11 cellular contexts compared by ENCODE assay signal in genomic region chr6:70312165-70312564, GRCh38. TPM values are rescaled to one million over a fixed set of nuclear protein-coding genes. Genes with fewer than 3 reads are reported as not detected.
A peak's percentile ranks its signal among the peaks of the same experiment; 100 is the strongest.
DNase-seq lines count a peak whose midpoint lies in the region; ATAC-seq and TF ChIP-seq lines count a peak whose summit lies in the region.
"Had no signal": no experiment of that assay in that cellular context is flagged by ENCODE, and none has a peak within 500 bp of the region (broad histone marks: within the 10 kb centered on the region; RNA-seq: fewer than 3 reads in every experiment).

No MANE protein-coding gene starts in this region.

- H3K27ac ChIP-seq in mammary epithelial cell (ENCODE audit: insufficient read depth, low read depth, low read length): no peak overlapping the region
- H3K27ac ChIP-seq in CD8-positive, alpha-beta memory T cell (ENCODE audit: low read depth, low read length): no peak overlapping the region
- H3K27ac ChIP-seq: C4-2B, neutrophil had no signal

- no peak overlapping the region for H3K9ac ChIP-seq in mammary epithelial cell (ENCODE audit: insufficient read depth, low read length)

- dilution Hi-C loops in mammary epithelial cell (cut with HindIII; ENCODE audit: low sequenced_read_pairs): no loop called here

- no peaks in the 10 kb centered on the region for H3K4me1 ChIP-seq in mammary epithelial cell (ENCODE audit: insufficient read depth, low read length)
- no peaks in the 10 kb centered on the region for H3K4me1 ChIP-seq in CD8-positive, alpha-beta memory T cell (ENCODE audit: insufficient read depth, low read length)

- peaks cover 21% of the 10 kb centered on the region for H4K20me1 ChIP-seq in mammary epithelial cell (ENCODE audit: insufficient read depth, low read length)

- intact Hi-C loops in mammary epithelial cell (cut with micrococcal nuclease): loop anchor here (5.0 kb wide), 3 partner anchors 40 to 645 kb away; partner anchors contain the start of genes B3GAT2 and FAM135A
- intact Hi-C loops in sciatic nerve (cut with DNase I): no loop called here

- TF ChIP-seq CTCF in NB4 (IDR thresholded peaks at IDR 0.05; ENCODE audit: low read depth, low read length) (no peak), mammary epithelial cell (conservative IDR thresholded peaks at IDR 0.05 in 1 of 2, IDR thresholded peaks at IDR 0.05 in 1 of 2; ENCODE audit: extremely low read depth in 1 of 2, insufficient read depth in 1 of 2, low read depth in 1 of 2, low read length in 2 of 2) (no peak)

- H3K27me3 Mint-ChIP-seq in stimulated activated naive CD8-positive, alpha-beta T cell treated with anti-CD3 and anti-CD28 coated beads, Interleukin-15, amount 100 ng/mL, for 72 hours: peaks cover 35% of the 10 kb centered on the region
- H3K27me3 Mint-ChIP-seq in CD8-positive, alpha-beta memory T cell: peaks cover 2 to 18% of the 10 kb centered on the region in 2 donors

- WGBS in mammary epithelial cell (ENCODE audit: low coverage, missing lambda C conversion rate): 0% methylated on average over 3 of the region's 3 CpGs

- H3K4me3 Mint-ChIP-seq in stimulated activated naive CD8-positive, alpha-beta T cell treated with anti-CD3 and anti-CD28 coated beads, Interleukin-15, amount 100 ng/mL, for 72 hours: no peak overlapping the region
- H3K4me3 Mint-ChIP-seq in CD8-positive, alpha-beta memory T cell: no peak overlapping the region

- no peaks in the 10 kb centered on the region for H3K79me2 ChIP-seq in mammary epithelial cell (ENCODE audit: insufficient read depth, low read length)

- H3K9me3 Mint-ChIP-seq in activated naive CD4-positive, alpha-beta T cell treated with anti-CD3 and anti-CD28 coated beads, Interleukin-2, amount 50 U/mL, for 72 hours: no peaks in the 10 kb centered on the region
- no peaks in the 10 kb centered on the region for H3K9me3 Mint-ChIP-seq in stimulated activated naive CD8-positive, alpha-beta T cell treated with anti-CD3 and anti-CD28 coated beads, Interleukin-15, amount 100 ng/mL, for 72 hours
- H3K9me3 Mint-ChIP-seq in CD8-positive, alpha-beta memory T cell: no peaks in the 10 kb centered on the region

- no peaks in the 10 kb centered on the region for H3K36me3 ChIP-seq in mammary epithelial cell (ENCODE audit: insufficient read depth, low read length)
- no peaks in the 10 kb centered on the region for H3K36me3 ChIP-seq in CD8-positive, alpha-beta memory T cell (ENCODE audit: insufficient read depth, low read length)
- H3K36me3 ChIP-seq: neutrophil had no signal

- no TSS peak for BruUV-seq in mammary epithelial cell (replicated peaks; lab: Mats Ljungman, UMichigan)

- in situ Hi-C loops in mammary epithelial cell (cut with MboI; ENCODE audit: low sequenced_read_pairs in 2 of 2): no loop called here

- peak; percentile 70 to 82 for ATAC-seq in activated naive CD4-positive, alpha-beta T cell treated with anti-CD3 and anti-CD28 coated beads, Interleukin-2, amount 50 U/mL, for 72 hours
- peak; percentile 63 for ATAC-seq in stimulated activated naive CD8-positive, alpha-beta T cell treated with anti-CD3 and anti-CD28 coated beads, Interleukin-15, amount 100 ng/mL, for 72 hours
- no peak for ATAC-seq in sciatic nerve

- no peaks in the 10 kb centered on the region for H3K9me3 ChIP-seq in mammary epithelial cell (replicated peaks; ENCODE audit: insufficient read depth, low read length)
- H3K9me3 ChIP-seq in CD8-positive, alpha-beta memory T cell (ENCODE audit: low read length): no peaks in the 10 kb centered on the region
- H3K9me3 ChIP-seq: neutrophil had no signal

- H3K4me1 Mint-ChIP-seq in stimulated activated naive CD8-positive, alpha-beta T cell treated with anti-CD3 and anti-CD28 coated beads, Interleukin-15, amount 100 ng/mL, for 72 hours: peaks cover 8% of the 10 kb centered on the region
- no peaks in the 10 kb centered on the region for H3K4me1 Mint-ChIP-seq in CD8-positive, alpha-beta memory T cell

- POLR2A ChIA-PET in CD8-positive, alpha-beta memory T cell (lab: Charles Lee): no interaction called here

- no peak for TF ChIP-seq POLR2A in NB4 (IDR thresholded peaks at IDR 0.05; ENCODE audit: extremely low read depth, insufficient read length)

- no peak overlapping the region for H3K27ac Mint-ChIP-seq in activated naive CD4-positive, alpha-beta T cell treated with anti-CD3 and anti-CD28 coated beads, Interleukin-2, amount 50 U/mL, for 72 hours
- peak overlapping the region in 1 of 2 donors; percentile 4 for H3K27ac Mint-ChIP-seq in stimulated activated naive CD8-positive, alpha-beta T cell treated with anti-CD3 and anti-CD28 coated beads, Interleukin-15, amount 100 ng/mL, for 72 hours
- no peak overlapping the region for H3K27ac Mint-ChIP-seq in CD8-positive, alpha-beta memory T cell

- H3K36me3 Mint-ChIP-seq in activated naive CD4-positive, alpha-beta T cell treated with anti-CD3 and anti-CD28 coated beads, Interleukin-2, amount 50 U/mL, for 72 hours: no peaks in the 10 kb centered on the region
- H3K36me3 Mint-ChIP-seq in CD8-positive, alpha-beta memory T cell: no peaks in the 10 kb centered on the region

- peaks cover 62% of the 10 kb centered on the region for H3K27me3 ChIP-seq in mammary epithelial cell (ENCODE audit: insufficient read depth, low read length)
- H3K27me3 ChIP-seq in CD8-positive, alpha-beta memory T cell (ENCODE audit: insufficient read depth, low read length, poor library complexity, severe bottlenecking): no peaks in the 10 kb centered on the region

- H3K4me2 ChIP-seq in mammary epithelial cell (ENCODE audit: insufficient read depth, low read depth, low read length): no peak overlapping the region

- CTCF ChIA-PET in mammary epithelial cell (lab: Charles Lee; ENCODE audit: low non-redundant PET): no interaction called here
- CTCF ChIA-PET in CD8-positive, alpha-beta memory T cell (lab: Charles Lee): no interaction called here

- H3K4me3 ChIP-seq in NB4 (ENCODE audit: low read depth, low read length) (no peak overlapping the region), mammary epithelial cell (replicated peaks in 1 of 3; ENCODE audit: insufficient read depth in 1 of 3, low read depth in 2 of 3, low read length in 3 of 3) (no peak overlapping the region)
- H3K4me3 ChIP-seq in CD8-positive, alpha-beta memory T cell (ENCODE audit: low read length): no peak overlapping the region

- DNase-seq in activated naive CD4-positive, alpha-beta T cell treated with anti-CD3 and anti-CD28 coated beads, Interleukin-2, amount 50 U/mL, for 72 hours (ENCODE audit: low spot score in 2 of 2): peak in 1 of 2 donors; percentile 3
- DNase-seq in activated naive CD4-positive, alpha-beta T cell treated with Interleukin-2 at 50 U/mL for 16 hours: no peak
- DNase-seq in NB4 (ENCODE audit: low read depth): peak; percentile 68
- peak; percentile 98 for DNase-seq in mammary epithelial cell
- DNase-seq in stimulated activated naive CD8-positive, alpha-beta T cell treated with anti-CD3 and anti-CD28 coated beads, Interleukin-15, amount 100 ng/mL, for 72 hours: no peak
- DNase-seq in sciatic nerve (ENCODE audit: low spot score): no peak
- no peak for DNase-seq in CD8-positive, alpha-beta memory T cell
- no peak for DNase-seq in superior temporal gyrus (ENCODE audit: extremely low spot score)
- DNase-seq: head of caudate nucleus had no signal

- no peak overlapping the region for H2AFZ ChIP-seq in mammary epithelial cell (ENCODE audit: low read depth, low read length)

RNA-seq across cellular contexts. Expression of gene COL9A1, which starts 9.3 kb away (rescaled TPM):
- not detected for total RNA-seq in activated naive CD4-positive, alpha-beta T cell treated with anti-CD3 and anti-CD28 coated beads, Interleukin-2, amount 50 U/mL, for 72 hours
- total RNA-seq in mammary epithelial cell: not detected
- polyA plus RNA-seq in mammary epithelial cell: not detected
- polyA minus RNA-seq in mammary epithelial cell: not detected
- 1.6 TPM for total RNA-seq in sciatic nerve
- total RNA-seq in CD8-positive, alpha-beta memory T cell: not detected
- not detected for polyA plus RNA-seq in CD8-positive, alpha-beta memory T cell

Comparison
In these comparisons a context has a peak if more than half of its experiments do, and no peak if none do; other contexts are left out.
1. DNase-seq: peak in NB4 (single experiment) and mammary epithelial cell (single experiment); none in activated naive CD4-positive, alpha-beta T cell treated with Interleukin-2 at 50 U/mL for 16 hours (single experiment), stimulated activated naive CD8-positive, alpha-beta T cell treated with anti-CD3 and anti-CD28 coated beads, Interleukin-15, amount 100 ng/mL, for 72 hours (0 of 2), sciatic nerve (single experiment), CD8-positive, alpha-beta memory T cell (0 of 5) and superior temporal gyrus (single experiment).